ENCODE assay signal across 15 cellular contexts in genomic region chr2:200442471-200442870, GRCh38.
DNase-seq lines count a peak whose midpoint lies in the region; ATAC-seq and TF ChIP-seq lines count a peak whose summit lies in the region.
"Had no signal": no experiment of that assay in that cellular context is flagged by ENCODE, and none has a peak within 500 bp of the region (broad histone marks: within the 10 kb centered on the region; RNA-seq: fewer than 3 reads in every experiment).

No MANE protein-coding gene starts in this region.

- intact Hi-C loops in gastrocnemius medialis (cut with DNase I; ENCODE audit: low total_unique reads): no loop called here
- intact Hi-C loops in activated T-helper 2 cell treated with anti-CD3 and anti-CD28 coated beads, Interferon-gamma antibody, Interleukin-2, Interleukin-4, amounts not matched to agents 10 μg/mL and 5 μg/mL and 100 μg/mL, durations not matched to agents 14 hours and 24 hours and 36 hours (cut with micrococcal nuclease): no loop called here

- H3K4me3 ChIP-seq in gastrocnemius medialis (no peak overlapping the region), Karpas-422 (ENCODE audit: low read length) (no peak overlapping the region)
- H3K4me3 ChIP-seq: lower lobe of right lung had no signal

- H3K4me1 ChIP-seq in gastrocnemius medialis (no peaks in the 10 kb centered on the region), Karpas-422 (ENCODE audit: low read length) (no peaks in the 10 kb centered on the region)

- no peak overlapping the region for H3K27ac Mint-ChIP-seq in activated T-helper 2 cell treated with anti-CD3 and anti-CD28 coated beads, Interferon-gamma antibody, Interleukin-2, Interleukin-4, amounts not matched to agents 10 μg/mL and 5 μg/mL and 100 μg/mL, durations not matched to agents 14 hours and 24 hours and 36 hours

- no peaks in the 10 kb centered on the region for H4K20me1 ChIP-seq in Karpas-422 (ENCODE audit: insufficient read depth, low read depth, low read length)

- no peaks in the 10 kb centered on the region for H3K79me2 ChIP-seq in Karpas-422 (ENCODE audit: low read length)

- peak; percentile 42 to 62 for ATAC-seq in gastrocnemius medialis
- ATAC-seq in HG03045 (IDR thresholded peaks at IDR 0.05; ENCODE audit: unreplicated experiment): no peak
- ATAC-seq: lower lobe of right lung had no signal

- TF ChIP-seq POLR2A in gastrocnemius medialis (IDR thresholded peaks at IDR 0.05): no peak

- H3K9ac ChIP-seq in Karpas-422 (ENCODE audit: low read length): no peak overlapping the region

- H3K27me3 ChIP-seq in gastrocnemius medialis (no peaks in the 10 kb centered on the region), Karpas-422 (ENCODE audit: low read length) (no peaks in the 10 kb centered on the region)

- H3K4me3 Mint-ChIP-seq in activated T-helper 2 cell treated with anti-CD3 and anti-CD28 coated beads, Interferon-gamma antibody, Interleukin-2, Interleukin-4, amounts not matched to agents 10 μg/mL and 5 μg/mL and 100 μg/mL, durations not matched to agents 14 hours and 24 hours and 36 hours (ENCODE audit: low read depth): no peak overlapping the region
- H3K4me3 Mint-ChIP-seq: neural crest cell had no signal

- H3K9me2 ChIP-seq in Karpas-422 (replicated peaks; ENCODE audit: insufficient read depth, low read length): no peaks in the 10 kb centered on the region

- TF ChIP-seq CTCF in gastrocnemius medialis (IDR thresholded peaks at IDR 0.05 in 4 of 5, conservative IDR thresholded peaks at IDR 0.05 in 1 of 5): no peak

- in situ Hi-C loops in gastrocnemius medialis (cut with MboI; ENCODE audit: low sequenced_read_pairs in 4 of 4): no loop called here

- no peak overlapping the region for H3K4me2 ChIP-seq in Karpas-422 (ENCODE audit: low read depth, low read length, poor library complexity, severe bottlenecking)

- no peaks in the 10 kb centered on the region for H3K9me3 ChIP-seq in gastrocnemius medialis
- no peaks in the 10 kb centered on the region for H3K9me3 ChIP-seq in Karpas-422 (ENCODE audit: low read length)
- H3K9me3 ChIP-seq: lower lobe of right lung had no signal

- no peak overlapping the region for H2AFZ ChIP-seq in Karpas-422 (ENCODE audit: low read length)

- H3K36me3 ChIP-seq in gastrocnemius medialis (peaks cover 0 to 5% of the 10 kb centered on the region in 2 donors), Karpas-422 (ENCODE audit: insufficient read depth, low read length) (no peaks in the 10 kb centered on the region)

- no peaks in the 10 kb centered on the region for H3K27me3 Mint-ChIP-seq in activated T-helper 2 cell treated with anti-CD3 and anti-CD28 coated beads, Interferon-gamma antibody, Interleukin-2, Interleukin-4, amounts not matched to agents 10 μg/mL and 5 μg/mL and 100 μg/mL, durations not matched to agents 14 hours and 24 hours and 36 hours (ENCODE audit: low read depth)

- H3K27ac ChIP-seq in gastrocnemius medialis (no peak overlapping the region), Karpas-422 (ENCODE audit: low read length) (no peak overlapping the region)
- H3K27ac ChIP-seq: lower lobe of right lung had no signal

- H3K36me3 Mint-ChIP-seq in activated T-helper 2 cell treated with anti-CD3 and anti-CD28 coated beads, Interferon-gamma antibody, Interleukin-2, Interleukin-4, amounts not matched to agents 10 μg/mL and 5 μg/mL and 100 μg/mL, durations not matched to agents 14 hours and 24 hours and 36 hours (ENCODE audit: low read depth): peaks cover 65% of the 10 kb centered on the region

- H3K4me1 Mint-ChIP-seq in activated T-helper 2 cell treated with anti-CD3 and anti-CD28 coated beads, Interferon-gamma antibody, Interleukin-2, Interleukin-4, amounts not matched to agents 10 μg/mL and 5 μg/mL and 100 μg/mL, durations not matched to agents 14 hours and 24 hours and 36 hours (ENCODE audit: low read depth): peaks cover 21% of the 10 kb centered on the region
- H3K4me1 Mint-ChIP-seq: neural crest cell had no signal

- DNase-seq in EH (ENCODE audit: low read depth) (peak; percentile 86), NOMO-1 treated with DMSO at 0.1 percent for 48 hours (lab: John Stamatoyannopoulos, UW; ENCODE audit: unreplicated experiment) (peak; percentile 70), fibroblast of gingiva (ENCODE audit: low read depth) (peak; percentile 51), gastrocnemius medialis (no peak), Karpas-422 (no peak), OCI-M2 (lab: John Stamatoyannopoulos, UW; ENCODE audit: unreplicated experiment) (no peak)
- no peak for DNase-seq in activated T-helper 2 cell treated with anti-CD3 and anti-CD28 coated beads, Interferon-gamma antibody, Interleukin-2, Interleukin-4, amounts not matched to agents 10 μg/mL and 5 μg/mL and 100 μg/mL, durations not matched to agents 14 hours and 24 hours and 36 hours (ENCODE audit: low spot score)
- DNase-seq: activated CD4-positive, alpha-beta T cell treated with anti-CD3 and anti-CD28 coated beads for 1 hour; Calu3; effector memory CD4-positive, alpha-beta T cell; hippocampal formation; lower lobe of right lung; T-helper 1 cell had no signal

- H3K9me3 Mint-ChIP-seq in activated T-helper 2 cell treated with anti-CD3 and anti-CD28 coated beads, Interferon-gamma antibody, Interleukin-2, Interleukin-4, amounts not matched to agents 10 μg/mL and 5 μg/mL and 100 μg/mL, durations not matched to agents 14 hours and 24 hours and 36 hours: no peaks in the 10 kb centered on the region
- H3K9me3 Mint-ChIP-seq: neural crest cell had no signal

Comparison
In these comparisons a context has a peak if more than half of its experiments do, and no peak if none do; other contexts are left out.
1. DNase-seq: peak in EH (single experiment), NOMO-1 treated with DMSO at 0.1 percent for 48 hours (single experiment) and fibroblast of gingiva (single experiment); none in gastrocnemius medialis (0 of 2), Karpas-422 (single experiment), OCI-M2 (single experiment) and activated T-helper 2 cell treated with anti-CD3 and anti-CD28 coated beads, Interferon-gamma antibody, Interleukin-2, Interleukin-4, amounts not matched to agents 10 μg/mL and 5 μg/mL and 100 μg/mL, durations not matched to agents 14 hours and 24 hours and 36 hours (single experiment).